In the genomic region with DNA sequence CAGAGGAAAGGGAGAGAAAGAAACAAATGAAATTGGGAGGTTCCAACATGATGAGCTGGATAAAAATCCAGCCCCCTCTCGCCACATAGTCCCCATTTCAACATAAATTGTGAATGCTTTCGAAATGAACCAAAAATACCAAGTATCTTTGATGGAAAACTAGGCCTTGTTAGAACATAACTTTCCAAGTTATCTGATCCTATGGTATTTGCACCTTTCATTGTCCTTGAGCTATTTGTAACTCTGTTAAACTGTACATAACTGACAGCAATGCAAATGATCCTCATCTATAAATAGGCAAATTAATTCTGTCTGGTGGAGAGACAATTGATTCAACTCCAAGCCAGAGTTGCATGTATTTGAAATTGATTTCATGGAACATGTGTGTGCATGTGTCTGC, we compare ENCODE assay signal across 26 cellular contexts.
"Had no signal": no experiment of that assay in that cellular context is flagged by ENCODE, and none has a peak within 500 bp of the region (broad histone marks: within the 10 kb centered on the region; RNA-seq: fewer than 3 reads in every experiment).

No MANE protein-coding gene starts in this region.

- H3K36me3 ChIP-seq: breast epithelium, left ventricle myocardium inferior, ovary, prostate gland, tibial artery, upper lobe of right lung had no signal

- H3K27me3 ChIP-seq: breast epithelium, neutrophil, ovary, sigmoid colon, stomach, tibial artery, upper lobe of right lung had no signal

- H3K27ac Mint-ChIP-seq: activated B cell treated with CpG ODN at 0.5 μM for 24 hours; activated CD8-positive, alpha-beta T cell treated with anti-CD3 and anti-CD28 coated beads, Interleukin-2, amount 10 ng/mL, durations not matched to agents 7 days and 5 days; activated naive CD8-positive, alpha-beta T cell; activated T-cell treated with anti-CD3 and anti-CD28 coated beads, Interleukin-2, amount 50 U/mL, for 72 hours; dendritic cell treated with granulocyte-macrophage colony-stimulating factor and Interleukin-4, amounts not matched to agents 40 ng/mL and 50 ng/mL, for 4 days; endodermal cell; stimulated activated naive B cell treated with anti-CD40 and anti-IgM and Interleukin-4, amounts not matched to agents 10 μg/mL and 1 μg/mL and 100 μg/mL, for 72 hours had no signal

- H3K27ac ChIP-seq: breast epithelium, left ventricle myocardium inferior, neutrophil, ovary, prostate gland, sigmoid colon, stomach, tibial artery, upper lobe of right lung had no signal

- H3K9me3 Mint-ChIP-seq: activated B cell treated with CpG ODN at 0.5 μM for 24 hours; activated T-cell treated with anti-CD3 and anti-CD28 coated beads, Interleukin-2, amount 50 U/mL, for 72 hours; central memory CD8-positive, alpha-beta T cell; dendritic cell treated with granulocyte-macrophage colony-stimulating factor and Interleukin-4, amounts not matched to agents 40 ng/mL and 50 ng/mL, for 4 days; endodermal cell; nephron; stimulated activated naive B cell treated with anti-CD40 and anti-IgM and Interleukin-4, amounts not matched to agents 10 μg/mL and 1 μg/mL and 100 μg/mL, for 72 hours had no signal

- H3K4me3 ChIP-seq: breast epithelium, left ventricle myocardium inferior, ovary, prostate gland, sigmoid colon, smooth muscle cell, stomach, tibial artery, upper lobe of right lung had no signal

- H3K4me1 Mint-ChIP-seq: activated B cell treated with CpG ODN at 0.5 μM for 24 hours; central memory CD8-positive, alpha-beta T cell; endodermal cell; stimulated activated naive B cell treated with anti-CD40 and anti-IgM and Interleukin-4, amounts not matched to agents 10 μg/mL and 1 μg/mL and 100 μg/mL, for 72 hours had no signal

- H3K9me3 ChIP-seq: breast epithelium, left ventricle myocardium inferior, neutrophil, ovary, prostate gland, sigmoid colon, stomach, tibial artery, upper lobe of right lung had no signal

- H3K4me2 ChIP-seq: smooth muscle cell had no signal

- DNase-seq: activated B cell treated with CpG ODN at 0.5 μM for 24 hours; activated CD8-positive, alpha-beta T cell treated with anti-CD3 and anti-CD28 coated beads, Interleukin-2, amount 10 ng/mL, durations not matched to agents 7 days and 5 days; activated naive CD4-positive, alpha-beta T cell; activated T-cell treated with anti-CD3 and anti-CD28 coated beads for 4 hours; activated T-cell treated with anti-CD3 and anti-CD28 coated beads, Interleukin-2, amount 50 U/mL, for 72 hours; amniotic stem cell; endodermal cell; foreskin melanocyte; left ventricle myocardium inferior; ovary; retina; sigmoid colon; stimulated activated CD4-positive, alpha-beta T cell treated with anti-CD3 and anti-CD28 coated beads, Interleukin-2, amount 100 ng/mL, for 24 hours; stimulated activated naive B cell treated with anti-CD40 and anti-IgM and Interleukin-4, amounts not matched to agents 10 μg/mL and 1 μg/mL and 100 μg/mL, for 72 hours; stomach; T-helper 2 cell; tibial artery; upper lobe of right lung had no signal

- H3K27me3 Mint-ChIP-seq: activated B cell treated with CpG ODN at 0.5 μM for 24 hours; activated naive CD8-positive, alpha-beta T cell; central memory CD8-positive, alpha-beta T cell; dendritic cell treated with granulocyte-macrophage colony-stimulating factor and Interleukin-4, amounts not matched to agents 40 ng/mL and 50 ng/mL, for 4 days; stimulated activated naive B cell treated with anti-CD40 and anti-IgM and Interleukin-4, amounts not matched to agents 10 μg/mL and 1 μg/mL and 100 μg/mL, for 72 hours had no signal

- H3K4me3 Mint-ChIP-seq: activated B cell treated with CpG ODN at 0.5 μM for 24 hours; activated CD8-positive, alpha-beta T cell treated with anti-CD3 and anti-CD28 coated beads, Interleukin-2, amount 10 ng/mL, durations not matched to agents 7 days and 5 days; activated naive CD8-positive, alpha-beta T cell; activated T-cell treated with anti-CD3 and anti-CD28 coated beads, Interleukin-2, amount 50 U/mL, for 72 hours; central memory CD8-positive, alpha-beta T cell; dendritic cell treated with granulocyte-macrophage colony-stimulating factor and Interleukin-4, amounts not matched to agents 40 ng/mL and 50 ng/mL, for 4 days; endodermal cell; nephron; stimulated activated naive B cell treated with anti-CD40 and anti-IgM and Interleukin-4, amounts not matched to agents 10 μg/mL and 1 μg/mL and 100 μg/mL, for 72 hours had no signal

- H3K36me3 Mint-ChIP-seq: activated naive CD8-positive, alpha-beta T cell; stimulated activated naive B cell treated with anti-CD40 and anti-IgM and Interleukin-4, amounts not matched to agents 10 μg/mL and 1 μg/mL and 100 μg/mL, for 72 hours had no signal

- H3K4me1 ChIP-seq: tibial artery, upper lobe of right lung had no signal
